ENCODE assay signal across 8 cellular contexts in the genomic region with DNA sequence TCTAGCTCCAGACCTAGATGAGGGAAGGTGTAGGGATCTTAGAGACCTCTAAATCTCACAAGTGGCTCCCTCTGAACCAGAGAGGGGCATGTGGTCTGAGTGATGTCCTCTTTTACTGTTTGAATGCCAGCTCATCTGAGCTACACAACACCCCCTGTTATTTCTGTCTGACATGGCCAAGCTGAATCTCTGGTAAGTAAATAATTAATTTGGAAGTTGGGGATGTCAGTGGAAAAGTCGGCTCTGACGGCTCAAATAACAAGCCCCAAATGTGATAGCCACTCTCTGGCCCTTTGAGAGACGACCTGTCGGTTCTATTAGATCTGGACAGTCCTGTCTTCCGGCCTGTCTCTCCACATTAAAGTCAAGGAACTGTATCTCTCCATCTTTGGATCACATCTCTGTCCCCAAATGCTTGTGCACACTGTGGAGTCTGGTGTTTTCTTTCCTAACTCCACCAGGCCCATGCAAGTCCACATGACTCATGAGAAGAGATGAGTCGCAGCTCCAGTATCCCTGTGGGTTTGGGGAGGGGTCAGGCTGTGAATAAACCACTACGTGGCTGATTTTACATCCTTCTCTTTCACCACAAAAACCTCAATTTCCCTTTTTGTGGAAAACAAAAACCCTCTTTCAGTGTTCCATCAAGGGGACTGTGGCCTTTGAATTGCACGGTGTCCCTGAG. TPM values are rescaled to one million over a fixed set of nuclear protein-coding genes. Genes with fewer than 3 reads are reported as not detected.
A peak's percentile ranks its signal among the peaks of the same experiment; 100 is the strongest.
DNase-seq lines count a peak whose midpoint lies in the region; ATAC-seq and TF ChIP-seq lines count a peak whose summit lies in the region.

No MANE protein-coding gene starts in this region.

- peaks cover 3% of the 10 kb centered on the region for H3K9me3 Mint-ChIP-seq in activated naive CD8-positive, alpha-beta T cell treated with anti-CD3 and anti-CD28 coated beads for 36 hours
- H3K9me3 Mint-ChIP-seq in mesothelial cell of epicardium = no peaks in the 10 kb centered on the region

- no peak overlapping the region for H3K4me3 Mint-ChIP-seq in activated naive CD8-positive, alpha-beta T cell treated with anti-CD3 and anti-CD28 coated beads for 36 hours
- no peak overlapping the region for H3K4me3 Mint-ChIP-seq in mesothelial cell of epicardium

- no peak overlapping the region for H3K27ac Mint-ChIP-seq in activated naive CD8-positive, alpha-beta T cell treated with anti-CD3 and anti-CD28 coated beads for 36 hours
- peak overlapping the region; percentile 92 for H3K27ac Mint-ChIP-seq in mesothelial cell of epicardium

- DNase-seq in AG09309 (ENCODE audit: low read depth) (peak; percentile 76), Kasumi-1 (lab: John Stamatoyannopoulos, UW) (peak; percentile 37 to 55), mesothelial cell of epicardium (ENCODE audit: low spot score in 2 of 2, unreplicated experiment in 2 of 2) (no peak), DMS114 treated with DMSO at 0.1 percent for 48 hours (lab: John Stamatoyannopoulos, UW; ENCODE audit: unreplicated experiment) (no peak), Ammon's horn (ENCODE audit: low spot score) (no peak), cortex of kidney (lab: John Stamatoyannopoulos, UW) (no peak)
- peak; percentile 13 for DNase-seq in activated naive CD8-positive, alpha-beta T cell treated with anti-CD3 and anti-CD28 coated beads for 36 hours

- no peaks in the 10 kb centered on the region for H3K36me3 Mint-ChIP-seq in activated naive CD8-positive, alpha-beta T cell treated with anti-CD3 and anti-CD28 coated beads for 36 hours
- peaks cover 10% of the 10 kb centered on the region for H3K36me3 Mint-ChIP-seq in mesothelial cell of epicardium

- peaks cover 39% of the 10 kb centered on the region for H3K27me3 Mint-ChIP-seq in activated naive CD8-positive, alpha-beta T cell treated with anti-CD3 and anti-CD28 coated beads for 36 hours
- H3K27me3 Mint-ChIP-seq in mesothelial cell of epicardium (ENCODE audit: low read depth) = no peaks in the 10 kb centered on the region

- ATAC-seq in HG03460 (IDR thresholded peaks at IDR 0.05; ENCODE audit: unreplicated experiment) = no peak

- H3K4me1 Mint-ChIP-seq in activated naive CD8-positive, alpha-beta T cell treated with anti-CD3 and anti-CD28 coated beads for 36 hours = peaks cover 23% of the 10 kb centered on the region
- H3K4me1 Mint-ChIP-seq in mesothelial cell of epicardium = peaks cover 49% of the 10 kb centered on the region

- H3K4me3 ChIP-seq in AG09309 (ENCODE audit: control insufficient read depth, low read depth, low read length) = no peak overlapping the region

- TF ChIP-seq CTCF in AG09309 (IDR thresholded peaks at IDR 0.05; ENCODE audit: control insufficient read depth, insufficient read depth, low read depth, low read length, missing control alignments) (no peak), mesothelial cell of epicardium (IDR thresholded peaks at IDR 0.05; ENCODE audit: unreplicated experiment) (no peak)

RNA-seq across cellular contexts. Expression of gene SETBP1, which starts 52.5 kb away (rescaled TPM):
- 1 to 10 TPM; 3.8 to 3.9 TPM for total RNA-seq in activated naive CD8-positive, alpha-beta T cell treated with anti-CD3 and anti-CD28 coated beads for 36 hours
- 44.6 to 47.7 TPM (median 46.0 TPM) in 3 replicates for total RNA-seq in mesothelial cell of epicardium

Comparison
In these comparisons a context has a peak if more than half of its experiments do, and no peak if none do; other contexts are left out.
1. DNase-seq: peak in AG09309 (single experiment), Kasumi-1 (2 of 2) and activated naive CD8-positive, alpha-beta T cell treated with anti-CD3 and anti-CD28 coated beads for 36 hours (single experiment); none in mesothelial cell of epicardium (0 of 2), DMS114 treated with DMSO at 0.1 percent for 48 hours (single experiment), Ammon's horn (single experiment) and cortex of kidney (single experiment).